ENCODE assay signal across 26 cellular contexts in the genomic region with DNA sequence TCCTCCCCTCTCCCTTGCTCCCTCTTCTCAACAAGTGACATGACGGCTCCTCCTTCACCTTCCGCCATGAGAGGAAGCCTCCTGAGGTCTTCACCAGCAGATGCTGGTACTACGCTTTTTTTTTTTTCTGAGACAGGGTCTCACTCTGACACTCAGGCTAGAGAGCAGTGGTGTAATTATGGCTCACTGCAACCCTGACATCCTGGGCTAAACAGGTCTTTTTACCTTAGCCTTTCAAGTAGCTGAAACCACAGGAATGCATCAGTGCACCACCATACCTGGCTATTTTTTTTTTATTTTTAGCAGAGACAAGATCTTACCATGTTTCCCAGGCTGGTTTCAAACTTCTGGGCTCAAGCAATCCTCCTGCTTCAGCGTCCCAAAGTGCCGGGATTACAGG.
"Had no signal": no experiment of that assay in that cellular context is flagged by ENCODE, and none has a peak within 500 bp of the region (broad histone marks: within the 10 kb centered on the region; RNA-seq: fewer than 3 reads in every experiment).

No MANE protein-coding gene starts in this region.

- H3K27me3 ChIP-seq: adrenal gland, body of pancreas, hepatocyte, spleen, testis, transverse colon, uterus had no signal

- H3K27ac ChIP-seq: adrenal gland, body of pancreas, coronary artery, dorsolateral prefrontal cortex, gastroesophageal sphincter, hepatocyte, lower lobe of right lung, spleen, testis, transverse colon, uterus had no signal

- ATAC-seq: body of pancreas; gastroesophageal sphincter; lower lobe of right lung; natural killer cell; right cardiac atrium; stimulated activated naive CD8-positive, alpha-beta T cell treated with anti-CD3 and anti-CD28 coated beads, Interleukin-15, Interleukin-2, amounts not matched to agents 100 U/mL and 50 U/mL, for 24 hours had no signal

- DNase-seq: activated CD4-positive, alpha-beta T cell treated with anti-CD3 and anti-CD28 coated beads for 4 hours; activated CD4-positive, alpha-beta T cell treated with anti-CD3 and anti-CD28 coated beads, Interleukin-2, amount 50 U/mL, for 4 hours; activated CD8-positive, alpha-beta memory T cell treated with anti-CD3 and anti-CD28 coated beads for 24 hours; activated effector memory CD4-positive, alpha-beta T cell treated with anti-CD3 and anti-CD28 coated beads, Interleukin-2, amount 50 U/mL, for 16 hours; activated naive CD4-positive, alpha-beta T cell treated with anti-CD3 and anti-CD28 coated beads for 36 hours; activated naive CD8-positive, alpha-beta T cell treated with anti-CD3 and anti-CD28 coated beads for 36 hours; activated T-cell treated with anti-CD3 and anti-CD28 coated beads, Interleukin-2, amount 50 U/mL, for 1 hour; adrenal gland; aorta; body of pancreas; dorsolateral prefrontal cortex; effector memory CD4-positive, alpha-beta T cell; lower lobe of right lung; mesendoderm; natural killer cell; right cardiac atrium; spleen; stimulated activated CD4-positive, alpha-beta T cell treated with anti-CD3 and anti-CD28 coated beads, Interleukin-2, amount 100 ng/mL, for 48 hours; stimulated activated naive CD8-positive, alpha-beta T cell treated with anti-CD3 and anti-CD28 coated beads, Interleukin-15, Interleukin-2, amounts not matched to agents 100 U/mL and 50 U/mL, for 24 hours; testis; transverse colon; uterus had no signal

- H3K4me3 Mint-ChIP-seq: activated naive CD4-positive, alpha-beta T cell treated with anti-CD3 and anti-CD28 coated beads for 36 hours; activated naive CD8-positive, alpha-beta T cell treated with anti-CD3 and anti-CD28 coated beads for 36 hours; activated T-helper 1 cell treated with anti-CD3 and anti-CD28 coated beads, Interleukin-12 subunit alpha, Interleukin-12 subunit beta, Interleukin-2, Interleukin-4 antibody, amounts not matched to agents 30 ng/mL and 10 ng/mL and 1 ng/mL, durations not matched to agents 14 hours and 24 hours and 36 hours; natural killer cell had no signal

- H3K4me3 ChIP-seq: adrenal gland, body of pancreas, coronary artery, dorsolateral prefrontal cortex, gastroesophageal sphincter, hepatocyte, lower lobe of right lung, spleen, testis, transverse colon, uterus had no signal

- H3K27ac Mint-ChIP-seq: activated naive CD4-positive, alpha-beta T cell treated with anti-CD3 and anti-CD28 coated beads for 36 hours; activated naive CD8-positive, alpha-beta T cell treated with anti-CD3 and anti-CD28 coated beads for 36 hours; activated T-helper 1 cell treated with anti-CD3 and anti-CD28 coated beads, Interleukin-12 subunit alpha, Interleukin-12 subunit beta, Interleukin-2, Interleukin-4 antibody, amounts not matched to agents 30 ng/mL and 10 ng/mL and 1 ng/mL, durations not matched to agents 14 hours and 24 hours and 36 hours; natural killer cell had no signal

- H3K4me1 ChIP-seq: adrenal gland, body of pancreas, gastroesophageal sphincter, lower lobe of right lung, spleen, testis, transverse colon, uterus had no signal

- H3K27me3 Mint-ChIP-seq: activated naive CD8-positive, alpha-beta T cell treated with anti-CD3 and anti-CD28 coated beads for 36 hours had no signal

- H3K9me3 Mint-ChIP-seq: activated naive CD4-positive, alpha-beta T cell treated with anti-CD3 and anti-CD28 coated beads for 36 hours; activated naive CD8-positive, alpha-beta T cell treated with anti-CD3 and anti-CD28 coated beads for 36 hours; activated T-helper 1 cell treated with anti-CD3 and anti-CD28 coated beads, Interleukin-12 subunit alpha, Interleukin-12 subunit beta, Interleukin-2, Interleukin-4 antibody, amounts not matched to agents 30 ng/mL and 10 ng/mL and 1 ng/mL, durations not matched to agents 14 hours and 24 hours and 36 hours; natural killer cell had no signal

- H3K36me3 Mint-ChIP-seq: activated naive CD8-positive, alpha-beta T cell treated with anti-CD3 and anti-CD28 coated beads for 36 hours; natural killer cell had no signal

- H2AFZ ChIP-seq: hepatocyte had no signal

- H3K9me3 ChIP-seq: adrenal gland, body of pancreas, gastroesophageal sphincter, lower lobe of right lung, testis, transverse colon, uterus had no signal

- H3K4me2 ChIP-seq: hepatocyte had no signal

- H3K79me2 ChIP-seq: hepatocyte had no signal

- H3K36me3 ChIP-seq: adrenal gland, gastroesophageal sphincter, lower lobe of right lung, spleen, transverse colon, uterus had no signal

- H3K4me1 Mint-ChIP-seq: activated naive CD8-positive, alpha-beta T cell treated with anti-CD3 and anti-CD28 coated beads for 36 hours; natural killer cell had no signal
